Comparison of ENCODE assay signal across 22 cellular contexts in the genomic region with DNA sequence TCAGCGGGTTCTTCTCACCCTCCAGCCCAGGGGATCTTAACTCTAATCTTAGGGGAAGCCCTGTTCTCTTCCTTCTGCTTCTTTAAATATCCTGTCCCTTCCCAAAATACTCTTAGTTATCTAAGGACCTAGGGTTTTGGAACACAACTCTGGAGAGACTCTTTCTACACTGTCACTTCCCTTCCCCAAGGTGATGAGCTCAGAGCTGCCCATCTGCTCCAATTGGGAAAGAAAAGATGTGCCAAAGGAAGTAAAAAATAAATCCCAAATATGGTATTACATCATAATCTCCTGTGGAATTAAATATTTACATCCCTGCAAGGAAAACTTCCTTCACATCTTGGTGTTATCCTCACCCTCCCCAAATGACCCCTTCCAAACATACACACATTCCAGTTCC.
"Had no signal": no experiment of that assay in that cellular context is flagged by ENCODE, and none has a peak within 500 bp of the region (broad histone marks: within the 10 kb centered on the region; RNA-seq: fewer than 3 reads in every experiment).

No MANE protein-coding gene starts in this region.

- DNase-seq: cortex of kidney; effector memory CD8-positive, alpha-beta T cell; erythroblast; esophagus squamous epithelium; head of caudate nucleus; left ventricle myocardium superior; lower lobe of right lung; mucosa of descending colon; naive B cell; stimulated activated CD4-positive, alpha-beta T cell treated with anti-CD3 and anti-CD28 coated beads, Interleukin-2, amount 100 ng/mL, for 24 hours; stimulated activated CD4-positive, alpha-beta T cell treated with anti-CD3 and anti-CD28 coated beads, Interleukin-4, amount 100 ng/mL, for 24 hours; stimulated activated naive CD4-positive, alpha-beta T cell treated with Interleukin-2 at 50 U/mL for 16 hours; stomach; testis; tibial artery; upper lobe of left lung had no signal

- H3K9ac ChIP-seq: parathyroid adenoma had no signal

- ATAC-seq: effector memory CD8-positive, alpha-beta T cell; left ventricle myocardium superior; lower lobe of right lung; mucosa of descending colon; natural killer cell treated with Interleukin-12 subunit alpha and Interleukin-12 subunit beta and Interleukin-15 and Interleukin-18, amount 100 ng/mL, for 72 hours; sciatic nerve; stimulated activated effector memory CD8-positive, alpha-beta T cell treated with anti-CD3 and anti-CD28 coated beads, Interleukin-12 subunit alpha, Interleukin-12 subunit beta, amount 100 ng/mL, for 72 hours had no signal

- H3K27ac ChIP-seq: esophagus squamous epithelium, lower lobe of right lung, parathyroid adenoma, prostate gland, right atrium auricular region, stomach, testis, tibial artery, upper lobe of left lung had no signal

- H3K4me3 ChIP-seq: esophagus squamous epithelium, lower lobe of right lung, mucosa of descending colon, prostate gland, right atrium auricular region, stomach, testis, tibial artery, upper lobe of left lung had no signal

- H3K79me2 ChIP-seq: parathyroid adenoma had no signal

- H3K36me3 ChIP-seq: esophagus squamous epithelium, lower lobe of right lung, prostate gland, right atrium auricular region, stomach, tibial artery, upper lobe of left lung had no signal

- H2AFZ ChIP-seq: parathyroid adenoma had no signal

- H3K27me3 ChIP-seq: right atrium auricular region, stomach, testis, tibial artery, upper lobe of left lung had no signal

- H3K4me1 ChIP-seq: lower lobe of right lung, parathyroid adenoma, prostate gland, right atrium auricular region, stomach, testis, tibial artery, upper lobe of left lung had no signal

- H3K9me3 ChIP-seq: esophagus squamous epithelium, lower lobe of right lung, mucosa of descending colon, prostate gland, right atrium auricular region, stomach, testis, tibial artery, upper lobe of left lung had no signal
